Comparison of ENCODE assay signal across 8 cellular contexts in genomic region chr6:139369568-139370046, GRCh38. TPM values are rescaled to one million over a fixed set of nuclear protein-coding genes. Genes with fewer than 3 reads are reported as not detected.
DNase-seq lines count a peak whose midpoint lies in the region; ATAC-seq and TF ChIP-seq lines count a peak whose summit lies in the region.

No MANE protein-coding gene starts in this region.

- no peak for ATAC-seq in HG02852 (IDR thresholded peaks at IDR 0.05; ENCODE audit: unreplicated experiment)

- H3K27ac ChIP-seq in VCaP = peak overlapping the region; percentile 99

- peak; percentile 14 for DNase-seq in stimulated activated CD4-positive, alpha-beta T cell treated with anti-CD3 and anti-CD28 coated beads, Interleukin-4, amount 100 ng/mL, for 24 hours
- DNase-seq in stimulated activated CD4-positive, alpha-beta T cell treated with anti-CD3 and anti-CD28 coated beads, Interleukin-4, amount 100 ng/mL, for 4 hours = no peak
- DNase-seq in NCI-H1694 treated with DMSO at 0.1 percent for 48 hours (lab: John Stamatoyannopoulos, UW) = peak; percentile 16
- DNase-seq in fibroblast of villous mesenchyme (ENCODE audit: low read depth) = peak; percentile 99
- DNase-seq in putamen (ENCODE audit: low spot score) = peak; percentile 28
- no peak for DNase-seq in HuH-7 (ENCODE audit: low spot score)

- TF ChIP-seq CTCF in VCaP (conservative IDR thresholded peaks at IDR 0.05) (peak; percentile 80), fibroblast of villous mesenchyme (IDR thresholded peaks at IDR 0.05; ENCODE audit: insufficient read depth, low read depth, low read length) (peak; percentile 63)

- no peak overlapping the region for H3K4me3 ChIP-seq in fibroblast of villous mesenchyme (ENCODE audit: low read depth, low read length)

RNA-seq across cellular contexts. Expression of gene CITED2, which starts 4.8 kb away (rescaled TPM):
- total RNA-seq in fibroblast of villous mesenchyme = 297 and 793 TPM in 2 replicates

Comparison
In these comparisons a context has a peak if more than half of its experiments do, and no peak if none do; other contexts are left out.
1. DNase-seq: peak in stimulated activated CD4-positive, alpha-beta T cell treated with anti-CD3 and anti-CD28 coated beads, Interleukin-4, amount 100 ng/mL, for 24 hours (single experiment), NCI-H1694 treated with DMSO at 0.1 percent for 48 hours (single experiment), fibroblast of villous mesenchyme (single experiment) and putamen (single experiment); none in stimulated activated CD4-positive, alpha-beta T cell treated with anti-CD3 and anti-CD28 coated beads, Interleukin-4, amount 100 ng/mL, for 4 hours (0 of 2) and HuH-7 (single experiment).